8 cellular contexts compared by ENCODE assay signal in genomic region chr17:58587713-58588117, GRCh38.
DNase-seq lines count a peak whose midpoint lies in the region; ATAC-seq, FAIRE-seq and TF ChIP-seq lines count a peak whose summit lies in the region.

No MANE protein-coding gene starts in this region.

- FAIRE-seq in A549 (lab: Jason Lieb, UNC): no peak

- peak; percentile 91 to 96 for ATAC-seq in A549
- peak; percentile 59 for ATAC-seq in GM18517 (IDR thresholded peaks at IDR 0.05; ENCODE audit: unreplicated experiment)
- peak; percentile 94 for ATAC-seq in left lung
- ATAC-seq in HG03108 (IDR thresholded peaks at IDR 0.05; ENCODE audit: unreplicated experiment): no peak

- no peak overlapping the region for H3K4me2 ChIP-seq in A549

- H3K4me3 ChIP-seq in A549 (no peak overlapping the region), left lung (no peak overlapping the region)

- CTCF ChIA-PET in A549 (lab: Yijun Ruan, JAX): interaction anchor here (0.6 to 5.4 kb wide), 48 partner anchors 9 to 974 kb away, joined by 3 to 59 read pairs (median 5); partner anchors contain the start of genes TEX14 and TRIM37

- no peaks in the 10 kb centered on the region for H3K4me1 ChIP-seq in A549
- no peaks in the 10 kb centered on the region for H3K4me1 ChIP-seq in left lung

- H3K27ac ChIP-seq in A549 (no peak overlapping the region), caudate nucleus (ENCODE audit: low read depth, low read length) (peak overlapping the region; percentile 12), left lung (no peak overlapping the region)

- TF ChIP-seq CTCF in A549 (IDR thresholded peaks at IDR 0.05): peak; percentile 93
- TF ChIP-seq CTCF in left lung (IDR thresholded peaks at IDR 0.05): peak; percentile 89 to 90

- no peak for TF ChIP-seq EP300 in A549 (IDR thresholded peaks at IDR 0.05)

- no peaks in the 10 kb centered on the region for H3K36me3 ChIP-seq in left lung

- TF ChIP-seq POLR2A in A549 (IDR thresholded peaks at IDR 0.05; ENCODE audit: low read length): no peak

- POLR2A ChIA-PET in A549 (lab: Yijun Ruan, JAX): interaction anchor here (0.7 to 2.5 kb wide), 3 partner anchors 42 to 52 kb away, joined by 3 to 26 read pairs (median 5); no protein-coding TSS in a partner anchor

- no peaks in the 10 kb centered on the region for H3K9me3 ChIP-seq in A549
- no peaks in the 10 kb centered on the region for H3K9me3 ChIP-seq in left lung

- H3K27me3 ChIP-seq in left lung: no peaks in the 10 kb centered on the region

- peak; percentile 89 for TF ChIP-seq RAD21 in A549 (conservative IDR thresholded peaks at IDR 0.05 in 1 of 2, IDR thresholded peaks at IDR 0.05 in 1 of 2)

- DNase-seq in A549 (ENCODE audit: low read depth in 1 of 2, low spot score in 1 of 2): peak; percentile 69 to 81
- DNase-seq in NCI-H2171 (lab: John Stamatoyannopoulos, UW): peak; percentile 74
- peak; percentile 5 for DNase-seq in activated CD4-positive, CD25-positive, alpha-beta regulatory T cell treated with anti-CD3 and anti-CD28 coated beads, Interleukin-2, amount 50 U/mL, for 16 hours (ENCODE audit: low read depth, low spot score)
- peak in 54 of 61 donors; percentile 3 to 68 (median 21) for DNase-seq in caudate nucleus (lab: John Stamatoyannopoulos, UW)
- DNase-seq in left lung: peak in 1 of 2 donors; percentile 41
- DNase-seq in stimulated activated CD4-positive, alpha-beta T cell treated with anti-CD3 and anti-CD28 coated beads, TNF-alpha, amount 100 ng/mL, for 24 hours (ENCODE audit: low read depth in 3 of 3): peak; percentile 25 to 51 (median 27)

- intact Hi-C loops in left lung (cut with DNase I): loop anchor here in 1 of 2 donors (10.0 kb wide), 1 partner anchor 417 kb away; no protein-coding TSS in a partner anchor

- WGBS in A549 (ENCODE audit: missing lambda C conversion rate): 0% methylated on average over 1 of the region's 2 CpGs

TF ChIP-seq in A549, 52 proteins besides CTCF, POLR2A, EP300 and RAD21:
- no peak for TF ChIP-seq ZNF302 (CRISPR knock-in tag; IDR thresholded peaks at IDR 0.05)
- TF ChIP-seq EHMT2 (IDR thresholded peaks at IDR 0.05; ENCODE audit: low read depth): no peak
- TF ChIP-seq CBX8 (IDR thresholded peaks at IDR 0.05): no peak
- 0 out of 2 replicates have a peak, but pooled peaks have one; percentile 20 for TF ChIP-seq TP53 (CRISPR knock-in tag; IDR thresholded peaks at IDR 0.05)
- TF ChIP-seq CHD2 (IDR thresholded peaks at IDR 0.05; ENCODE audit: low read length, partially characterized antibody): no peak
- no peak for TF ChIP-seq GATA3 (IDR thresholded peaks at IDR 0.05; ENCODE audit: borderline replicate concordance)
- TF ChIP-seq MYC (IDR thresholded peaks at IDR 0.05; ENCODE audit: borderline replicate concordance, low read length): no peak
- TF ChIP-seq BHLHE40 (IDR thresholded peaks at IDR 0.05; ENCODE audit: low read depth, low read length): no peak
- peak; percentile 92 for TF ChIP-seq SMC3 (IDR thresholded peaks at IDR 0.05)
- no peak for TF ChIP-seq HOXB13 (CRISPR knock-in tag; IDR thresholded peaks at IDR 0.05; ENCODE audit: low read depth)
- TF ChIP-seq REST (IDR thresholded peaks at IDR 0.05): no peak
- TF ChIP-seq EHF (CRISPR knock-in tag; IDR thresholded peaks at IDR 0.05): no peak
